8 cellular contexts compared by ENCODE assay signal in the genomic region with DNA sequence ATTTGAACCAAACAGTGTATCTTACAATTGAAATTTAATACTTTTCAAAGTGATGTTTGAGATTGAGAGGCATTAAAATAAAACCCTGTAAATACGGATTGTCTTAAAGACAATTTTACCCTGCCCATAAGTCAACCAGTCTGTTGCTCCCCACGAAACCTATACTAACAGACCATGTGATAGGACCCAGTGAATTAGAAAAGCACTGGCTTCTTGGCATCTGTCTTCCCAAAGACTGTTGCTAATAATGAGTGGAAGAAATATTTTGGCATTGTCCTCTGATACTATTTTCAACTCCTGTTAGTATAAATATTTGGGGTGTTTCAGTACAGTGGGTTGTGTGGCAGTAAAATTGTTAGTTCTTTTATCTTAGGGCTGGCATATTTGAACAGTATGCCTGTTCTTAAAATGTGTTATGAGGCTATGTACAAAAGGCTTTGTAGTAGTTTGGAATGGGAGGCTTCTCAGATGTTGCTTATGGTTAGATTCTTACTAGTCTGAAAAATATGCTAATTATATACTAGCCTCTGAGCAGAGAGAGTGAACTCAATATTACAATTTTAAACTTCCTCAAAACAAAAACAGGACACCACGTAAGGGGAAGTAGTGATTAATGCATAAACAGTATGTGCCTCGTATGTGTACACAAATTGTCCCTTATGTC.
DNase-seq lines count a peak whose midpoint lies in the region; ATAC-seq and TF ChIP-seq lines count a peak whose summit lies in the region.

No MANE protein-coding gene starts in this region.

- H3K9me3 ChIP-seq in OCI-LY1 (ENCODE audit: low read length), result no peaks in the 10 kb centered on the region
- H3K9me3 ChIP-seq in muscle layer of colon (ENCODE audit: low read length), result no peaks in the 10 kb centered on the region

- TF ChIP-seq CTCF in OCI-LY1 (IDR thresholded peaks at IDR 0.05; ENCODE audit: low read length), result no peak

- DNase-seq in NCI-H748 (lab: John Stamatoyannopoulos, UW; ENCODE audit: unreplicated experiment) (no peak), pons (ENCODE audit: low spot score) (no peak)
- no peak for DNase-seq in stimulated activated CD4-positive, alpha-beta T cell treated with anti-CD3 and anti-CD28 coated beads, Interleukin-15, amount 100 ng/mL, for 24 hours

- H3K9ac ChIP-seq in OCI-LY1 (ENCODE audit: low read length), result peak overlapping the region; percentile 52
- no peak overlapping the region for H3K9ac ChIP-seq in muscle layer of colon (ENCODE audit: low read length)

- peaks cover 23% of the 10 kb centered on the region; the same call in 1 of the 2 replicates for H3K36me3 ChIP-seq in OCI-LY1 (ENCODE audit: insufficient read depth, low read length)
- H3K36me3 ChIP-seq in muscle layer of colon (ENCODE audit: insufficient read depth, low read length), result no peaks in the 10 kb centered on the region

- H3K27ac ChIP-seq in OCI-LY1 (ENCODE audit: low read depth, low read length, poor library complexity, severe bottlenecking), result peak overlapping the region; percentile 92
- peak overlapping the region; percentile 21 for H3K27ac ChIP-seq in muscle layer of colon (ENCODE audit: low read depth, low read length)

- ATAC-seq in GM18498 (IDR thresholded peaks at IDR 0.05; ENCODE audit: unreplicated experiment) (peak; percentile 68), GM21717 (IDR thresholded peaks at IDR 0.05; ENCODE audit: unreplicated experiment) (peak; percentile 59), GM19023 (IDR thresholded peaks at IDR 0.05; ENCODE audit: unreplicated experiment) (no peak)

- H3K79me2 ChIP-seq in OCI-LY1 (ENCODE audit: insufficient read depth, low read length), result peaks cover 11% of the 10 kb centered on the region; the same call in 1 of the 2 replicates

- H2AFZ ChIP-seq in OCI-LY1 (ENCODE audit: low read length), result no peak overlapping the region

- H3K27me3 ChIP-seq in OCI-LY1 (ENCODE audit: insufficient read depth, low read length) (no peaks in the 10 kb centered on the region), muscle layer of colon (ENCODE audit: control insufficient read depth in 1 of 2, insufficient read depth in 2 of 2, low read length in 2 of 2) (no peaks in the 10 kb centered on the region)

- no peaks in the 10 kb centered on the region for H4K20me1 ChIP-seq in OCI-LY1 (ENCODE audit: insufficient read depth, low read length)

- no peaks in the 10 kb centered on the region for H3F3A ChIP-seq in OCI-LY1 (ENCODE audit: insufficient read depth, low read length)

- no peaks in the 10 kb centered on the region for H3K9me2 ChIP-seq in OCI-LY1 (ENCODE audit: low read depth, low read length)

- peak overlapping the region; percentile 22 for H3K4me3 ChIP-seq in OCI-LY1 (ENCODE audit: low read depth, low read length, poor library complexity, severe bottlenecking)
- no peak overlapping the region for H3K4me3 ChIP-seq in muscle layer of colon (ENCODE audit: low read depth in 1 of 2, low read length in 2 of 2)

- H3K4me2 ChIP-seq in OCI-LY1 (ENCODE audit: low read length), result peak overlapping the region; percentile 49

- H3K4me1 ChIP-seq in OCI-LY1 (ENCODE audit: insufficient read depth, low read length, severe bottlenecking) (peaks cover 73% of the 10 kb centered on the region), muscle layer of colon (ENCODE audit: insufficient read depth, low read length) (peaks cover 45% of the 10 kb centered on the region)
